ENCODE assay signal across 8 cellular contexts in the genomic region with DNA sequence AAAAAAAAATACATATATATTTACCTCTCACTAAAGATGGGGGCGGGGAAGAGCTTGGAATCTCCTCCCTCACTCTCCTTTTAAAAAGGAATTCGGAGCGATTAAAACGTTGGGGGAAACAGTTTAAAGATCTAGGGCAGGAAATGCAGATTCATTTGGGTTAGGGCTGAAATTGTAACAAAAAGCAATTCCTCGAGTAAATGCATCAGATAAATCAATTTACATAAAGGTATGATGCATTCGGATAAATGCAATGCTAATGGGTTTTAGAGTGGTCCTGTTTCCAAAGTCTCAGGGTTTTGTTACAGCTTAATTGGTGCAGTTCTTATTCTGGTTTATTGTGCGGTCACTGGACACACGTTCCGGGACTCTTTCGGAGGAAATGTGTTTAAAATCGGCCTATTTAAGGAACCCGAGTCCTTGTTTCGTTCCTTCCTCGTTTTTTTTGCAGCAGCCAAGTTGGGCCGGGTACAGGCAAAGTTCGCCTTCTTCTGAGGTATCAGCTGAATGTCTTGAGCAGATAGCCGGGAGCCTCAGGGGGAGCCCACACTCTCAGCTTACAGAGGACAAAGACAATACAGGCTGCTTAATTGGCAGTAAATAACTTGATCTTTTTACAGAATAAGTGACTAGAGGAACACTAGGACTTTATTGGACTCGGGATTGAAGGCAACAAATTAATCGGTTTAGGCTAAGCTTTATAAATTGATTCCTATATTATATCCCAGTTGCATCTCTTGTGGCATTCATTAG. TPM values are rescaled to one million over a fixed set of nuclear protein-coding genes. Genes with fewer than 3 reads are reported as not detected.
DNase-seq lines count a peak whose midpoint lies in the region; ATAC-seq, FAIRE-seq and TF ChIP-seq lines count a peak whose summit lies in the region.

No MANE protein-coding gene starts in this region.

- peaks cover 22% of the 10 kb centered on the region for H3K36me3 ChIP-seq in RWPE2 (ENCODE audit: low read depth)
- no peaks in the 10 kb centered on the region for H3K36me3 ChIP-seq in testis (ENCODE audit: low read depth, missing control alignments)

- H3K27ac ChIP-seq in RWPE2 (ENCODE audit: poor library complexity, severe bottlenecking), result peak overlapping the region; percentile 61
- H3K27ac ChIP-seq in testis, result peak overlapping the region; percentile 96 to 97

- peaks cover 22% of the 10 kb centered on the region for H3K4me1 ChIP-seq in RWPE2 (ENCODE audit: insufficient read depth, poor library complexity, severe bottlenecking)
- H3K4me1 ChIP-seq in testis, result peaks cover 14% of the 10 kb centered on the region

- WGBS in lower leg skin, 2 donors, result 0% methylated on average over 19 of the region's 19 CpGs
- 0 to 1% methylated on average over 19 of the region's 19 CpGs for WGBS in testis, 2 donors

- intact Hi-C loops in lower leg skin (cut with DNase I; ENCODE audit: low total_unique reads), result no loop called here
- intact Hi-C loops in testis (cut with DNase I; ENCODE audit: low total_unique reads), result no loop called here

- H3K4me3 ChIP-seq in RWPE2 (ENCODE audit: severe bottlenecking), result peak overlapping the region; percentile 94
- H3K4me3 ChIP-seq in lower leg skin (ENCODE audit: low read depth, poor library complexity, severe bottlenecking), result peak overlapping the region; percentile 10
- peak overlapping the region; percentile 91 to 97 for H3K4me3 ChIP-seq in testis

- ATAC-seq in RWPE2 (ENCODE audit: low read depth), result no peak
- ATAC-seq in GM21723 (IDR thresholded peaks at IDR 0.05; ENCODE audit: unreplicated experiment), result no peak

- TF ChIP-seq CTCF in RWPE2 (IDR thresholded peaks at IDR 0.05; ENCODE audit: poor library complexity, severe bottlenecking) (no peak), lower leg skin (IDR thresholded peaks at IDR 0.05) (no peak), testis (IDR thresholded peaks at IDR 0.05) (no peak)

- TF ChIP-seq POLR2A in lower leg skin (IDR thresholded peaks at IDR 0.05) (no peak), testis (IDR thresholded peaks at IDR 0.05) (no peak)

- H3K27me3 ChIP-seq in RWPE2 (ENCODE audit: insufficient read depth, poor library complexity, severe bottlenecking) (no peaks in the 10 kb centered on the region), testis (no peaks in the 10 kb centered on the region)

- DNase-seq in AG20443 (ENCODE audit: low spot score) (peak; percentile 22), GM18507 (ENCODE audit: extremely low spot score, insufficient read length, low read depth) (no peak), RWPE2 (ENCODE audit: low spot score) (no peak), dermis blood vessel endothelial cell (peak; percentile 32), lower leg skin (ENCODE audit: low spot score in 2 of 2) (peak in 1 of 2 donors; percentile 83), testis (peak; percentile 49), AG08395 (ENCODE audit: low spot score) (no peak)

- FAIRE-seq in GM18507 (lab: Jason Lieb, UNC), result peak; percentile 51

- H3K9me3 ChIP-seq in RWPE2 (ENCODE audit: severe bottlenecking), result no peaks in the 10 kb centered on the region
- no peaks in the 10 kb centered on the region for H3K9me3 ChIP-seq in testis

RNA-seq across cellular contexts. Expression of a gene that starts 1.7 kb away (rescaled TPM):
- total RNA-seq in dermis blood vessel endothelial cell (20.2 and 20.8 TPM in 2 replicates), lower leg skin (10 to 100 TPM; 21.2 to 63.3 (median 43.5) TPM), testis (10 to 100 TPM; 38.3 to 65.6 TPM)
- 76.6 TPM for polyA plus RNA-seq in testis (ENCODE audit: insufficient read depth, low read depth, low replicate concordance)

Comparison
In these comparisons a context has a peak if more than half of its experiments do, and no peak if none do; other contexts are left out.
1. DNase-seq: peak in AG20443 (single experiment), dermis blood vessel endothelial cell (single experiment) and testis (single experiment); none in GM18507 (single experiment), RWPE2 (single experiment) and AG08395 (single experiment).
2. H3K4me3 ChIP-seq: peak in every context shown above with its lines; median percentile 94 in RWPE2; 94 in testis; 10 in lower leg skin.